In the genomic region with DNA sequence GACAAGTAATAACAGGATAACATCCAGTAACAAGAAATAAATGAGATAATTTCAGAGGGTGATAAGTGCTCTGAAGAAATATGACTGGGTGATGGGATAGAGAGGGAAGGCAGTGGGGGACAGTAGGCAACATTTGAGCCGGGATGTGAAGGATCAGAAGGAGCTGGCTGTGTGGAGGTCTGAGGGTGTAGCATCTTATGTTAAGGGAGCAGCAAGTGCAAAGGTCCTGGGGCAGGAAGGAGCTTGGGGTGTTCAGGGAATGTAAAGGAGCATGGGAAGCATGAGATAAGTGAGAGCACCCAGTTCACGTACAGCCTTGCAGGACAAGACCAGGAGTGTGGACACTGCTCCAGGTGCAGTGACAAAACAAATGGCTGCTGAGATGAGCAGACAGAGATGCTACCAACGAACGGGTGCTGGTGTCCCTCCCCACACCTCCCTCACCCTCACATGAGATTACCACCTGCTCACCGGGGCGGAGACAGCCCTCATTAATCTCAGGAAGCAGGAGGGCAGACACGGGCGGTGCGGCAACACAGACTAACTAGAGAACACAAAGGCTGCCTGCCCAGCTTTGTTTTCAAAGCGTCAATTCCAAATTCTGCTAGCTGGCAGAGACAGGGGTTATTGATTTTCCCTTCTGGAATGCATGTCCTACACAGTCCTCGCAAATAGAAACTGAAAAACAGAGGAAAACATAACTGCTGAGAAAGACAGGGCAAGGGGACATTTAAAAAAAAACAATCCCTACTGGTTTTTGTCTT, we compare ENCODE assay signal across 17 cellular contexts.
DNase-seq lines count a peak whose midpoint lies in the region; ATAC-seq, FAIRE-seq and TF ChIP-seq lines count a peak whose summit lies in the region.
"Had no signal": no experiment of that assay in that cellular context is flagged by ENCODE, and none has a peak within 500 bp of the region (broad histone marks: within the 10 kb centered on the region; RNA-seq: fewer than 3 reads in every experiment).

No MANE protein-coding gene starts in this region.

- H3K36me3 ChIP-seq in HepG2 (replicated peaks in 1 of 2; ENCODE audit: control insufficient read depth in 1 of 2, insufficient read depth in 2 of 2, low read length in 2 of 2) (no peaks in the 10 kb centered on the region), vagina (no peaks in the 10 kb centered on the region)
- H3K36me3 ChIP-seq: ovary had no signal

- intact Hi-C loops in HepG2 (cut with micrococcal nuclease; ENCODE audit: unreplicated experiment) = no loop called here
- intact Hi-C loops in vagina (cut with DNase I) = no loop called here

- H3K27ac ChIP-seq in HepG2 (ENCODE audit: extremely low read length, insufficient read depth, low read length) (no peak overlapping the region), vagina (no peak overlapping the region)
- H3K27ac ChIP-seq: C4-2B, epithelial cell of prostate, ovary, PC-9 had no signal

- no peaks in the 10 kb centered on the region for H3K79me2 ChIP-seq in HepG2 (ENCODE audit: insufficient read depth, low read length)

- TF ChIP-seq EP300 in HepG2 (IDR thresholded peaks at IDR 0.05; ENCODE audit: low read depth in 2 of 2, low read length in 2 of 2) = no peak
- TF ChIP-seq EP300 in HepG2 (CRISPR knock-in tag; IDR thresholded peaks at IDR 0.05; ENCODE audit: borderline replicate concordance) = no peak

- POLR2A ChIA-PET in HepG2 (lab: Yijun Ruan, JAX) = no interaction called here

- FAIRE-seq in HepG2 (lab: Jason Lieb, UNC) = no peak

- CTCF ChIA-PET in HepG2 (lab: Yijun Ruan, JAX; ENCODE audit: low intra/inter-chr PET ratio, low total read pairs) = no interaction called here

- peak; percentile 82 for ATAC-seq in HepG2
- ATAC-seq in GM18867 (IDR thresholded peaks at IDR 0.05; ENCODE audit: unreplicated experiment) = no peak
- ATAC-seq in GM19397 (IDR thresholded peaks at IDR 0.05; ENCODE audit: unreplicated experiment) = no peak

- no peak overlapping the region for H3K9ac ChIP-seq in HepG2 (ENCODE audit: insufficient read depth, low read depth, low read length)

- no peak overlapping the region for H2AFZ ChIP-seq in HepG2 (ENCODE audit: low read length)
- H2AFZ ChIP-seq: PC-9 had no signal

- H3K27me3 ChIP-seq in HepG2 (ENCODE audit: control insufficient read depth in 1 of 2, insufficient read depth in 2 of 2, low read length in 2 of 2) (peaks cover 5 to 26% of the 10 kb centered on the region in 2 experiments; a peak in 4 of 5 replicates), vagina (no peaks in the 10 kb centered on the region)
- H3K27me3 ChIP-seq: ovary had no signal

- 3% methylated on average over 9 of the region's 11 CpGs for WGBS in HepG2 (ENCODE audit: low lambda C conversion rate)

- peak; percentile 7 for DNase-seq in COLO668 (lab: John Stamatoyannopoulos, UW; ENCODE audit: unreplicated experiment)
- peak in 59 of 76 experiments; percentile 2 to 85 (median 51) for DNase-seq in HUDEP-2 (lab: John Stamatoyannopoulos, UW; ENCODE audit: unreplicated experiment in 76 of 76)
- DNase-seq in SHP77 (lab: John Stamatoyannopoulos, UW) = peak; percentile 64 to 78
- peak; percentile 18 for DNase-seq in HepG2 (ENCODE audit: low spot score)
- DNase-seq in vagina (ENCODE audit: extremely low spot score in 2 of 2) = no peak
- DNase-seq in NOMO-1 (lab: John Stamatoyannopoulos, UW; ENCODE audit: unreplicated experiment in 2 of 2) = no peak
- DNase-seq: activated effector memory CD4-positive, alpha-beta T cell treated with Interleukin-2 at 50 U/mL for 16 hours; head of caudate nucleus; HFFc6; NCI-H226; ovary; PC-9; stimulated activated CD4-positive, alpha-beta T cell treated with anti-CD3 and anti-CD28 coated beads, Interleukin-12 subunit alpha, Interleukin-12 subunit beta, amount 100 ng/mL, for 4 hours had no signal

- TF ChIP-seq CTCF in HepG2 (CRISPR knock-in tag; IDR thresholded peaks at IDR 0.05) (no peak), vagina (IDR thresholded peaks at IDR 0.05) (no peak)

- no TSS peak for BruUV-seq in HepG2 (replicated peaks; lab: Mats Ljungman, UMichigan)

- TF ChIP-seq RAD21 in HepG2 (CRISPR knock-in tag; IDR thresholded peaks at IDR 0.05) = no peak

- no peak for TF ChIP-seq POLR2A in HepG2 (IDR thresholded peaks at IDR 0.05; ENCODE audit: insufficient read depth in 1 of 2, low read depth in 2 of 2, low read length in 2 of 2)
- TF ChIP-seq POLR2A in vagina (IDR thresholded peaks at IDR 0.05) = no peak

- no peak overlapping the region for H3K4me2 ChIP-seq in HepG2 (ENCODE audit: low read depth, low read length)
- H3K4me2 ChIP-seq: PC-9 had no signal

- H4K20me1 ChIP-seq in HepG2 (ENCODE audit: insufficient read depth, low read length) = no peaks in the 10 kb centered on the region

- no peaks in the 10 kb centered on the region for H3K9me3 ChIP-seq in HepG2 (ENCODE audit: low read length)
- H3K9me3 ChIP-seq in vagina = no peaks in the 10 kb centered on the region
- H3K9me3 ChIP-seq: ovary had no signal

- H3K4me1 ChIP-seq in HepG2 (ENCODE audit: insufficient read depth, low read length) (peaks cover 18% of the 10 kb centered on the region; the same call in 1 of the 2 replicates), vagina (no peaks in the 10 kb centered on the region)

- in situ Hi-C loops in HepG2 (cut with HindIII; ENCODE audit: extremely low pct_ligation_motif_present, low pct_unique_long_range_greater_than_20kb) = no loop called here

- H3K4me3 ChIP-seq in HepG2 (replicated peaks in 1 of 3; ENCODE audit: insufficient read depth in 1 of 3, low read depth in 2 of 3, low read length in 3 of 3) = no peak overlapping the region
- H3K4me3 ChIP-seq in vagina = no peak overlapping the region
- H3K4me3 ChIP-seq: ovary, PC-9 had no signal

TF ChIP-seq in HepG2, 621 proteins besides CTCF, POLR2A, EP300 and RAD21 (continues in another document):
- TF ChIP-seq, protein P1, sequence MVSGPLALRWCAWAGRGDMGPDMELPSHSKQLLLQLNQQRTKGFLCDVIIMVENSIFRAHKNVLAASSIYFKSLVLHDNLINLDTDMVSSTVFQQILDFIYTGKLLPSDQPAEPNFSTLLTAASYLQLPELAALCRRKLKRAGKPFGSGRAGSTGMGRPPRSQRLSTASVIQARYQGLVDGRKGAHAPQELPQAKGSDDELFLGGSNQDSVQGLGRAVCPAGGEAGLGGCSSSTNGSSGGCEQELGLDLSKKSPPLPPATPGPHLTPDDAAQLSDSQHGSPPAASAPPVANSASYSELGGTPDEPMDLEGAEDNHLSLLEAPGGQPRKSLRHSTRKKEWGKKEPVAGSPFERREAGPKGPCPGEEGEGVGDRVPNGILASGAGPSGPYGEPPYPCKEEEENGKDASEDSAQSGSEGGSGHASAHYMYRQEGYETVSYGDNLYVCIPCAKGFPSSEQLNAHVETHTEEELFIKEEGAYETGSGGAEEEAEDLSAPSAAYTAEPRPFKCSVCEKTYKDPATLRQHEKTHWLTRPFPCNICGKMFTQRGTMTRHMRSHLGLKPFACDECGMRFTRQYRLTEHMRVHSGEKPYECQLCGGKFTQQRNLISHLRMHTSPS (CRISPR knock-in tag; IDR thresholded peaks at IDR 0.05; ENCODE audit: low read depth) = peak; percentile 52; the same call in 1 of the 2 replicates
- TF ChIP-seq ZNF703 (CRISPR knock-in tag; IDR thresholded peaks at IDR 0.05; ENCODE audit: borderline replicate concordance) (no peak), ONECUT2 (CRISPR knock-in tag; IDR thresholded peaks at IDR 0.05) (peak; percentile 42; the same call in 1 of the 2 replicates), ZNF615 (CRISPR knock-in tag; IDR thresholded peaks at IDR 0.05; ENCODE audit: borderline replicate concordance) (no peak), ZMYM3 (CRISPR knock-in tag; IDR thresholded peaks at IDR 0.05) (0 out of 2 replicates have a peak, but pooled peaks have one; percentile 18), ZNF747 (CRISPR knock-in tag; IDR thresholded peaks at IDR 0.05; ENCODE audit: borderline replicate concordance) (no peak), SOX13 (IDR thresholded peaks at IDR 0.05) (no peak), SOX13 (CRISPR knock-in tag; conservative IDR thresholded peaks at IDR 0.05 in 1 of 2, IDR thresholded peaks at IDR 0.05 in 1 of 2) (peak in 1 of 2 experiments; percentile 54; a peak in 2 of 4 replicates), SOX5 (CRISPR knock-in tag; IDR thresholded peaks at IDR 0.05; ENCODE audit: borderline replicate concordance) (peak; percentile 69), LCORL (IDR thresholded peaks at IDR 0.05) (no peak), LCORL (CRISPR knock-in tag; IDR thresholded peaks at IDR 0.05) (peak; percentile 31; the same call in 1 of the 2 replicates)
- TF ChIP-seq, protein P2, sequence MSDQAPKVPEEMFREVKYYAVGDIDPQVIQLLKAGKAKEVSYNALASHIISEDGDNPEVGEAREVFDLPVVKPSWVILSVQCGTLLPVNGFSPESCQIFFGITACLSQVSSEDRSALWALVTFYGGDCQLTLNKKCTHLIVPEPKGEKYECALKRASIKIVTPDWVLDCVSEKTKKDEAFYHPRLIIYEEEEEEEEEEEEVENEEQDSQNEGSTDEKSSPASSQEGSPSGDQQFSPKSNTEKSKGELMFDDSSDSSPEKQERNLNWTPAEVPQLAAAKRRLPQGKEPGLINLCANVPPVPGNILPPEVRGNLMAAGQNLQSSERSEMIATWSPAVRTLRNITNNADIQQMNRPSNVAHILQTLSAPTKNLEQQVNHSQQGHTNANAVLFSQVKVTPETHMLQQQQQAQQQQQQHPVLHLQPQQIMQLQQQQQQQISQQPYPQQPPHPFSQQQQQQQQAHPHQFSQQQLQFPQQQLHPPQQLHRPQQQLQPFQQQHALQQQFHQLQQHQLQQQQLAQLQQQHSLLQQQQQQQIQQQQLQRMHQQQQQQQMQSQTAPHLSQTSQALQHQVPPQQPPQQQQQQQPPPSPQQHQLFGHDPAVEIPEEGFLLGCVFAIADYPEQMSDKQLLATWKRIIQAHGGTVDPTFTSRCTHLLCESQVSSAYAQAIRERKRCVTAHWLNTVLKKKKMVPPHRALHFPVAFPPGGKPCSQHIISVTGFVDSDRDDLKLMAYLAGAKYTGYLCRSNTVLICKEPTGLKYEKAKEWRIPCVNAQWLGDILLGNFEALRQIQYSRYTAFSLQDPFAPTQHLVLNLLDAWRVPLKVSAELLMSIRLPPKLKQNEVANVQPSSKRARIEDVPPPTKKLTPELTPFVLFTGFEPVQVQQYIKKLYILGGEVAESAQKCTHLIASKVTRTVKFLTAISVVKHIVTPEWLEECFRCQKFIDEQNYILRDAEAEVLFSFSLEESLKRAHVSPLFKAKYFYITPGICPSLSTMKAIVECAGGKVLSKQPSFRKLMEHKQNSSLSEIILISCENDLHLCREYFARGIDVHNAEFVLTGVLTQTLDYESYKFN (CRISPR knock-in tag; conservative IDR thresholded peaks at IDR 0.05) = peak; percentile 40; the same call in 1 of the 2 replicates

Comparison
In these comparisons a context has a peak if more than half of its experiments do, and no peak if none do; other contexts are left out.
1. DNase-seq: peak in COLO668 (single experiment), HUDEP-2 (59 of 76), SHP77 (2 of 2) and HepG2 (single experiment); none in vagina (0 of 2) and NOMO-1 (0 of 2).